Comparison of ENCODE assay signal across 12 cellular contexts in the genomic region with DNA sequence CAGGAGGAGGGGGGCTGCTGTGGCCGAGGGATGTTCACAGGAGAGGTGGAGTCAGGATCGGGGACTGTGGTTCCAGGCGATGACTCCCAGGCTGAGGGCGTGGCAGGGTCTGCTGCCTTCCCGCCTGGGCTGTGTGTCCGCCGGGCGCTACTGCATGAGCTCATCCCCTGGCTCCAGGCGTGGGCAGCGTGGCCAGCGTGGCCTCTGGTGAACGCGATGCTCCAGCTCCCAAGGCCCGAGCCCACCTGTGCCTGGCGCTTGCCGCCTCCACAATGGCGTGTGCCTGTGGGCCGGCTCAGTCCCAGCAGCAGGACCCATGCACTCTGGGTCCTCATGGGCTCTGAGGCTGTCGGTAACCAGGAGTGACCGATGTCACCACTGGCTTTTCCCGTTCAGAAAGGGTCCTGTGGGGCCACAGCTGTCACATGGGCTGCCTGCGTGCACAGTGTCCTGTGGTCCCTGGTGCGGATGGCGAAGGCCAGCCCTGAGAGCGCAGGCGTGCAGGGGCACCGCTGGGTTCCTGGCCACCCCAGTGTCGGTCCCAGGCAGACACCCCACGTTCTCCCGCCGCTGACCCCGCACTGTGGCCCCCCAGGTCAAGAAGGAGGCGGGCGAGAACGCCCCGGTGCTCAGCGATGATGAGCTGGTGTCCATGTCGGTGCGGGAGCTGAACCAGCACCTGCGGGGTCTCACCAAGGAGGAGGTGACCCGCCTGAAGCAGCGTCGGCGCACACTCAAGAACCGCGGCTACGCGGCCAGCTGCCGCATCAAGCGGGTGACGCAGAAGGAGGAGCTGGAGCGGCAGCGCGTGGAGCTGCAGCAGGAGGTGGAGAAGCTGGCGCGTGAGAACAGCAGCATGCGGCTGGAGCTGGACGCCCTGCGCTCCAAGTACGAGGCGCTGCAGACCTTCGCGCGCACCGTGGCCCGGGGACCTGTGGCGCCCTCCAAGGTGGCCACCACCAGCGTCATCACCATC. TPM values are rescaled to one million over a fixed set of nuclear protein-coding genes. Genes with fewer than 3 reads are reported as not detected.
DNase-seq lines count a peak whose midpoint lies in the region; TF ChIP-seq lines count a peak whose summit lies in the region.
"Had no signal": no experiment of that assay in that cellular context is flagged by ENCODE, and none has a peak within 500 bp of the region (broad histone marks: within the 10 kb centered on the region; RNA-seq: fewer than 3 reads in every experiment).

No MANE protein-coding gene starts in this region.

- H3K4me3 ChIP-seq in dorsolateral prefrontal cortex (peak overlapping the region in 3 of 59 donors; percentile 60 to 62 (median 61)), trophoblast cell (ENCODE audit: low read depth, low read length) (no peak overlapping the region)
- H3K4me3 ChIP-seq: ovary had no signal

- WGBS in trophoblast cell (ENCODE audit: extremely low coverage, insufficient coverage, insufficient read length) = no CpG with 5 or more reads among the region's 68 CpGs

- DNase-seq in EH (ENCODE audit: low read depth) (peak; percentile 85), dorsolateral prefrontal cortex (peak in 1 of 10 donors; percentile 44), trophoblast cell (peak in 1 of 2 donors; percentile 63)
- DNase-seq in activated CD4-positive, CD25-positive, alpha-beta regulatory T cell treated with anti-CD3 and anti-CD28 coated beads, Interleukin-2, amount 50 U/mL, for 72 hours = no peak
- no peak for DNase-seq in activated CD4-positive, alpha-beta T cell treated with anti-CD3 and anti-CD28 coated beads for 1 hour
- no peak for DNase-seq in activated T-cell treated with anti-CD3 and anti-CD28 coated beads, Interleukin-2, amount 50 U/mL, for 24 hours
- DNase-seq: activated CD4-positive, CD25-positive, alpha-beta regulatory T cell; NCI-H2107 had no signal

- no peaks in the 10 kb centered on the region for H3K9me3 Mint-ChIP-seq in activated T-cell treated with anti-CD3 and anti-CD28 coated beads, Interleukin-2, amount 50 U/mL, for 24 hours
- H3K9me3 Mint-ChIP-seq: activated naive CD4-positive, alpha-beta T cell treated with anti-CD3 and anti-CD28 coated beads, Interleukin-2, amount 50 U/mL, for 24 hours had no signal

- H3K4me2 ChIP-seq in trophoblast cell (ENCODE audit: low read length) = no peak overlapping the region

- peaks cover 32 to 33% of the 10 kb centered on the region in 2 experiments for H3K4me1 ChIP-seq in trophoblast cell (ENCODE audit: control insufficient read depth in 1 of 2, insufficient read depth in 2 of 2, low read length in 2 of 2)

- H3K23ac ChIP-seq in trophoblast cell (ENCODE audit: low read length) = no peak overlapping the region

- no peak overlapping the region for H2BK120ac ChIP-seq in trophoblast cell (ENCODE audit: insufficient read depth, low read length, poor library complexity)

- no peak overlapping the region for H2BK12ac ChIP-seq in trophoblast cell (ENCODE audit: low read length)

- H4K91ac ChIP-seq in trophoblast cell (ENCODE audit: low read depth, low read length) = no peak overlapping the region

- no peak overlapping the region for H3K4ac ChIP-seq in trophoblast cell (ENCODE audit: low read depth, low read length)

- no peaks in the 10 kb centered on the region for H3K27me3 ChIP-seq in dorsolateral prefrontal cortex
- no peaks in the 10 kb centered on the region for H3K27me3 ChIP-seq in trophoblast cell (ENCODE audit: insufficient read depth, low read length)
- H3K27me3 ChIP-seq: ovary had no signal

- intact Hi-C loops in dorsolateral prefrontal cortex (cut with DNase I) = no loop called here

- no peak overlapping the region for H3K4me3 Mint-ChIP-seq in activated T-cell treated with anti-CD3 and anti-CD28 coated beads, Interleukin-2, amount 50 U/mL, for 24 hours
- H3K4me3 Mint-ChIP-seq: activated naive CD4-positive, alpha-beta T cell treated with anti-CD3 and anti-CD28 coated beads, Interleukin-2, amount 50 U/mL, for 24 hours had no signal

- H3K79me2 ChIP-seq in trophoblast cell (ENCODE audit: control insufficient read depth, insufficient read depth, low read length, poor library complexity) = peaks cover 17% of the 10 kb centered on the region

- peaks cover 13% of the 10 kb centered on the region for H3K4me1 Mint-ChIP-seq in activated T-cell treated with anti-CD3 and anti-CD28 coated beads, Interleukin-2, amount 50 U/mL, for 24 hours (ENCODE audit: low read depth)

- H2BK5ac ChIP-seq in trophoblast cell (ENCODE audit: low read depth, low read length, poor library complexity) = no peak overlapping the region

- no peak overlapping the region for H2AFZ ChIP-seq in trophoblast cell (ENCODE audit: insufficient read depth, low read length, poor library complexity)

- H3K18ac ChIP-seq in trophoblast cell (ENCODE audit: low read length) = peak overlapping the region; percentile 10

- peaks cover 20% of the 10 kb centered on the region for H3K79me1 ChIP-seq in trophoblast cell (ENCODE audit: low read length)

- H2AK5ac ChIP-seq in trophoblast cell (ENCODE audit: low read length) = no peak overlapping the region

- H3K9me3 ChIP-seq in trophoblast cell (ENCODE audit: insufficient read depth, low read depth, low read length) = no peaks in the 10 kb centered on the region
- H3K9me3 ChIP-seq: ovary had no signal

- no peak overlapping the region for H4K12ac ChIP-seq in trophoblast cell (ENCODE audit: low read depth, low read length)

- no peaks in the 10 kb centered on the region for H3K27me3 Mint-ChIP-seq in activated T-cell treated with anti-CD3 and anti-CD28 coated beads, Interleukin-2, amount 50 U/mL, for 24 hours
- H3K27me3 Mint-ChIP-seq: activated naive CD4-positive, alpha-beta T cell treated with anti-CD3 and anti-CD28 coated beads, Interleukin-2, amount 50 U/mL, for 24 hours had no signal

- peak overlapping the region in 33 of 59 donors; percentile 15 to 98 (median 91) for H3K27ac ChIP-seq in dorsolateral prefrontal cortex
- no peak overlapping the region for H3K27ac ChIP-seq in trophoblast cell (ENCODE audit: low read depth, low read length)
- H3K27ac ChIP-seq: C4-2B had no signal

- no peak overlapping the region for H3K27ac Mint-ChIP-seq in activated T-cell treated with anti-CD3 and anti-CD28 coated beads, Interleukin-2, amount 50 U/mL, for 24 hours
- H3K27ac Mint-ChIP-seq: activated naive CD4-positive, alpha-beta T cell treated with anti-CD3 and anti-CD28 coated beads, Interleukin-2, amount 50 U/mL, for 24 hours had no signal

- peaks cover 46 to 47% of the 10 kb centered on the region in 2 experiments for H3K36me3 ChIP-seq in trophoblast cell (ENCODE audit: control insufficient read depth in 1 of 2, insufficient read depth in 2 of 2, low read length in 2 of 2)
- H3K36me3 ChIP-seq: ovary had no signal

- peaks cover 62% of the 10 kb centered on the region for H3K36me3 Mint-ChIP-seq in activated T-cell treated with anti-CD3 and anti-CD28 coated beads, Interleukin-2, amount 50 U/mL, for 24 hours (ENCODE audit: low read depth)

- TF ChIP-seq CTCF in dorsolateral prefrontal cortex (IDR thresholded peaks at IDR 0.05 in 54 of 56, conservative IDR thresholded peaks at IDR 0.05 in 2 of 56; ENCODE audit: low read depth in 1 of 56, partially characterized antibody in 56 of 56) = no peak

- no peak overlapping the region for H4K8ac ChIP-seq in trophoblast cell (ENCODE audit: low read depth, low read length)

- H3K9ac ChIP-seq in trophoblast cell (ENCODE audit: low read length) = no peak overlapping the region

- H3K14ac ChIP-seq in trophoblast cell (ENCODE audit: low read length) = no peak overlapping the region

RNA-seq across cellular contexts. Expression of a gene that starts 9.1 kb away (rescaled TPM):
- total RNA-seq in dorsolateral prefrontal cortex = 10 to 100 TPM; 20.6 to 96.7 (median 37.6) TPM
- polyA plus RNA-seq in trophoblast cell (2013) = 55.4 and 60.1 TPM in 2 replicates

RNA-seq across cellular contexts. Expression of a gene that starts 16.4 kb away (rescaled TPM):
- under 1 TPM in 31 of 120 experiments, not detected in 89; 0.07 to 0.85 (median 0.16) TPM for total RNA-seq in dorsolateral prefrontal cortex
- 10.0 and 10.7 TPM in 2 replicates for polyA plus RNA-seq in trophoblast cell (2013)
- total RNA-seq: RPMI7951 had no signal

RNA-seq across cellular contexts. Expression of a gene that starts 30.2 kb away (rescaled TPM):
- total RNA-seq in dorsolateral prefrontal cortex = 10 to 100 TPM; 14.7 to 44.6 (median 28.9) TPM
- polyA plus RNA-seq in trophoblast cell (2013) = 11.7 and 12.0 TPM in 2 replicates

RNA-seq across cellular contexts. Expression of a gene that starts 35.4 kb away (rescaled TPM):
- total RNA-seq in dorsolateral prefrontal cortex = 100 to 1,000 TPM in 104 of 120 experiments, 10 to 100 TPM in 16; 86.1 to 155 (median 115) TPM
- 35.4 and 39.0 TPM in 2 replicates for polyA plus RNA-seq in trophoblast cell (2013)
